ENCODE assay signal across 22 cellular contexts in the genomic region with DNA sequence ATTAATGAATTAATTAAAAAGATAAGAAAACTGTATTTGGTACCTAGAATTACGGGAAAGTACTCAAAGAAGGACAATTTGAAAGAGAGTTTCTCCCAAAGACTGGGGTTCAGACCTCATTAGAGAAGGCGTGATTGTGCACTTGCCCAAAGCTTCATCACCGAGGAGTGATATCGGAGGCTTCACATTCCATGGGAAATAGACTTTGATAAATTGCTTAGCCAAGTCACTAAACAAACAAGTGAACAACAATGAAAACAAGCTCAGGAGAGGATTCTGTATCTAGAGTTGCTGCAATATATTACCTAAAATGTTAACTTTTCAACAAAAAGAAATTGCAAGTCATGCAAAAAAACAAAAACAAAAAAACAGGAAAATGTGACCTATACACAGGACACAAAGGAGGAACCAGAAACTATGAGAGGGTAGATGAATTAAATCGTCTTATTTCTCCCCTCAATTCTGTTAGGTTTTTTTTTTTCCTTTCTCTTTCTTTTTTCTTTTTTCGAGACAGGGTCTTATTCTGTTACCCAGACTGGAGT. TPM values are rescaled to one million over a fixed set of nuclear protein-coding genes. Genes with fewer than 3 reads are reported as not detected.
A peak's percentile ranks its signal among the peaks of the same experiment; 100 is the strongest.
DNase-seq lines count a peak whose midpoint lies in the region; ATAC-seq, FAIRE-seq and TF ChIP-seq lines count a peak whose summit lies in the region.
"Had no signal": no experiment of that assay in that cellular context is flagged by ENCODE, and none has a peak within 500 bp of the region (broad histone marks: within the 10 kb centered on the region; RNA-seq: fewer than 3 reads in every experiment).

No MANE protein-coding gene starts in this region.

- peaks cover 5% of the 10 kb centered on the region; the same call in 1 of the 3 replicates for H3K4me1 Mint-ChIP-seq in GM23338
- H3K4me1 Mint-ChIP-seq in activated naive CD8-positive, alpha-beta T cell treated with anti-CD3 and anti-CD28 coated beads, Interleukin-2, amount 50 U/mL, for 24 hours = peaks cover 18% of the 10 kb centered on the region

- H3K9me3 ChIP-seq in PC-3 (ENCODE audit: low read length) (no peaks in the 10 kb centered on the region), endothelial cell of umbilical vein (replicated peaks; ENCODE audit: control insufficient read depth, insufficient read depth, low read length) (no peaks in the 10 kb centered on the region)
- H3K9me3 ChIP-seq: BLaER1 treated with 17β-estradiol and CSF1 and Interleukin-3, amounts not matched to agents 10 nM and 100 nM had no signal

- H4K20me1 ChIP-seq in GM23338 (replicated peaks; ENCODE audit: insufficient read depth) (no peaks in the 10 kb centered on the region), PC-3 (ENCODE audit: low read length) (no peaks in the 10 kb centered on the region), endothelial cell of umbilical vein (replicated peaks; ENCODE audit: control insufficient read depth, extremely low read depth, insufficient read depth, low read length) (no peaks in the 10 kb centered on the region)
- H4K20me1 ChIP-seq: BLaER1 treated with 17β-estradiol and CSF1 and Interleukin-3, amounts not matched to agents 10 nM and 100 nM had no signal

- H3K4me1 ChIP-seq in GM23338 (ENCODE audit: insufficient read depth) (peaks cover 8% of the 10 kb centered on the region), PC-3 (ENCODE audit: insufficient read depth, low read length) (peaks cover 10% of the 10 kb centered on the region), endothelial cell of umbilical vein (ENCODE audit: control insufficient read depth, extremely low read depth, insufficient read depth, low read length) (peaks cover 25% of the 10 kb centered on the region)

- FAIRE-seq in endothelial cell of umbilical vein (lab: Jason Lieb, UNC) = no peak
- FAIRE-seq: D721Med, G401.6, GM12891, H1 had no signal

- H3K4me3 ChIP-seq in GM23338 (no peak overlapping the region), PC-3 (ENCODE audit: low read length) (no peak overlapping the region), endothelial cell of umbilical vein (replicated peaks in 1 of 3; ENCODE audit: insufficient read depth in 1 of 3, low read depth in 1 of 3, low read length in 3 of 3) (no peak overlapping the region)
- H3K4me3 ChIP-seq: BLaER1 treated with 17β-estradiol and CSF1 and Interleukin-3, amounts not matched to agents 10 nM and 100 nM had no signal

- DNase-seq in A172 (ENCODE audit: low spot score) (peak; percentile 3), GM23338 (ENCODE audit: low spot score) (no peak), PC-3 (peak; percentile 21), endothelial cell of umbilical vein (ENCODE audit: low read depth, low spot score) (peak; percentile 4), RWPE1 (ENCODE audit: low spot score) (no peak)
- DNase-seq in activated naive CD8-positive, alpha-beta T cell treated with anti-CD3 and anti-CD28 coated beads, Interleukin-2, amount 50 U/mL, for 24 hours = no peak
- DNase-seq: CD4-positive, CD25-positive, alpha-beta regulatory T cell; CD8-positive, alpha-beta memory T cell; COR-L47; H9; KG1 had no signal

- intact Hi-C loops in PC-3 (cut with micrococcal nuclease) = loop anchor here (5.0 kb wide), 1 partner anchor 43 kb away; no protein-coding TSS in a partner anchor
- intact Hi-C loops in endothelial cell of umbilical vein (cut with micrococcal nuclease) = loop anchor here (5.0 kb wide), 2 partner anchors 163 to 397 kb away; partner anchors contain the start of gene GALC

- no peaks in the 10 kb centered on the region for H3F3A ChIP-seq in GM23338 (replicated peaks; ENCODE audit: low read depth)
- H3F3A ChIP-seq in PC-3 (ENCODE audit: low read length, unreplicated experiment) = no peaks in the 10 kb centered on the region

- POLR2A ChIA-PET in PC-3 (lab: Charles Lee; ENCODE audit: unreplicated experiment) = no interaction called here
- POLR2A ChIA-PET in endothelial cell of umbilical vein (lab: Charles Lee) = no interaction called here
- POLR2A ChIA-PET in RWPE1 (lab: Yijun Ruan, JAX; ENCODE audit: low non-redundant PET) = no interaction called here

- peaks cover 10% of the 10 kb centered on the region for H3K27me3 Mint-ChIP-seq in GM23338 (ENCODE audit: insufficient read depth, low read depth, poor library complexity)
- H3K27me3 Mint-ChIP-seq in activated naive CD8-positive, alpha-beta T cell treated with anti-CD3 and anti-CD28 coated beads, Interleukin-2, amount 50 U/mL, for 24 hours = no peaks in the 10 kb centered on the region
- H3K27me3 Mint-ChIP-seq: CD8-positive, alpha-beta memory T cell; IgD-negative memory B cell had no signal

- TF ChIP-seq CTCF in GM23338 (conservative IDR thresholded peaks at IDR 0.05; ENCODE audit: low read depth in 2 of 2) (no peak), PC-3 (conservative IDR thresholded peaks at IDR 0.05; ENCODE audit: low read depth, low read length) (no peak), endothelial cell of umbilical vein (IDR thresholded peaks at IDR 0.05; ENCODE audit: extremely low read depth in 1 of 2, insufficient read depth in 1 of 2, low read depth in 1 of 2, low read length in 2 of 2) (no peak), RWPE1 (conservative IDR thresholded peaks at IDR 0.05; ENCODE audit: low read depth) (no peak)

- BruUV-seq in PC-3 (replicated peaks; lab: Mats Ljungman, UMichigan) (no TSS peak), endothelial cell of umbilical vein (replicated peaks; lab: Mats Ljungman, UMichigan) (no TSS peak)

- H2AFZ ChIP-seq in GM23338 (no peak overlapping the region), PC-3 (ENCODE audit: low read length) (no peak overlapping the region), endothelial cell of umbilical vein (ENCODE audit: low read depth, low read length) (no peak overlapping the region)

- no peaks in the 10 kb centered on the region for H3K36me3 Mint-ChIP-seq in GM23338 (ENCODE audit: low read depth)
- no peaks in the 10 kb centered on the region for H3K36me3 Mint-ChIP-seq in activated naive CD8-positive, alpha-beta T cell treated with anti-CD3 and anti-CD28 coated beads, Interleukin-2, amount 50 U/mL, for 24 hours (ENCODE audit: low read depth)
- H3K36me3 Mint-ChIP-seq: CD4-positive, CD25-positive, alpha-beta regulatory T cell; IgD-negative memory B cell had no signal

- no peaks in the 10 kb centered on the region for H3K9me1 ChIP-seq in endothelial cell of umbilical vein (replicated peaks; ENCODE audit: control insufficient read depth, extremely low read depth, insufficient read depth, low read length)

- H3K79me2 ChIP-seq in GM23338 (replicated peaks; ENCODE audit: insufficient read depth) = 0 out of 2 replicates have a peak, but pooled peaks cover 10% of the 10 kb centered on the region
- H3K79me2 ChIP-seq in PC-3 (ENCODE audit: low read length) = 0 out of 2 replicates have a peak, but pooled peaks cover 4% of the 10 kb centered on the region
- peaks cover 1% of the 10 kb centered on the region for H3K79me2 ChIP-seq in endothelial cell of umbilical vein (ENCODE audit: control insufficient read depth, insufficient read depth, low read length)

- no peak overlapping the region for H3K4me3 Mint-ChIP-seq in GM23338
- H3K4me3 Mint-ChIP-seq in activated naive CD8-positive, alpha-beta T cell treated with anti-CD3 and anti-CD28 coated beads, Interleukin-2, amount 50 U/mL, for 24 hours = no peak overlapping the region
- H3K4me3 Mint-ChIP-seq: B cell, H9 had no signal

- ATAC-seq in GM23338 (no peak), PC-3 (no peak), GM18907 (IDR thresholded peaks at IDR 0.05; ENCODE audit: unreplicated experiment) (no peak), HG02870 (IDR thresholded peaks at IDR 0.05; ENCODE audit: unreplicated experiment) (no peak)
- no peak for ATAC-seq in activated naive CD8-positive, alpha-beta T cell treated with anti-CD3 and anti-CD28 coated beads, Interleukin-2, amount 50 U/mL, for 24 hours

- H3K36me3 ChIP-seq in GM23338 (ENCODE audit: insufficient read depth) (no peaks in the 10 kb centered on the region), PC-3 (ENCODE audit: low read depth, low read length) (no peaks in the 10 kb centered on the region), endothelial cell of umbilical vein (ENCODE audit: control insufficient read depth in 2 of 2, extremely low read depth in 1 of 2, insufficient read depth in 2 of 2, low read length in 2 of 2) (no peaks in the 10 kb centered on the region)

- dilution Hi-C loops in endothelial cell of umbilical vein (cut with MboI; ENCODE audit: extremely low pct_ligation_motif_present, low sequenced_read_pairs) = no loop called here

- no peak for TF ChIP-seq POLR2A in endothelial cell of umbilical vein (IDR thresholded peaks at IDR 0.05; ENCODE audit: low read depth, low read length)

- CTCF ChIA-PET in PC-3 (lab: Charles Lee) (no interaction called here), endothelial cell of umbilical vein (lab: Charles Lee) (interaction anchor here (0.7 kb wide), 1 partner anchor 8 kb away, joined by 5 read pairs; no protein-coding TSS in a partner anchor), RWPE1 (lab: Yijun Ruan, JAX) (no interaction called here)

- H3K9ac ChIP-seq in PC-3 (ENCODE audit: low read length) (no peak overlapping the region), endothelial cell of umbilical vein (replicated peaks; ENCODE audit: extremely low read depth, insufficient read depth, low read length) (no peak overlapping the region)

- no peak overlapping the region for H3K27ac ChIP-seq in GM23338 (ENCODE audit: low read depth)
- no peak overlapping the region for H3K27ac ChIP-seq in PC-3 (ENCODE audit: low read length)
- no peak overlapping the region for H3K27ac ChIP-seq in endothelial cell of umbilical vein (ENCODE audit: insufficient read depth, low read depth, low read length)
- no peak overlapping the region for H3K27ac ChIP-seq in RWPE1
- H3K27ac ChIP-seq: 22Rv1, HL-60 had no signal

- H3K9me3 Mint-ChIP-seq in GM23338 = no peaks in the 10 kb centered on the region
- H3K9me3 Mint-ChIP-seq in activated naive CD8-positive, alpha-beta T cell treated with anti-CD3 and anti-CD28 coated beads, Interleukin-2, amount 50 U/mL, for 24 hours = no peaks in the 10 kb centered on the region
- H3K9me3 Mint-ChIP-seq: CD8-positive, alpha-beta memory T cell; H9; IgD-negative memory B cell had no signal

- no peak overlapping the region for H3K4me2 ChIP-seq in GM23338
- no peak overlapping the region for H3K4me2 ChIP-seq in PC-3 (ENCODE audit: low read length)
- H3K4me2 ChIP-seq in endothelial cell of umbilical vein (ENCODE audit: insufficient read depth, low read length) = peak overlapping the region; percentile 45

- no peaks in the 10 kb centered on the region for H3K27me3 ChIP-seq in GM23338 (ENCODE audit: insufficient read depth)
- H3K27me3 ChIP-seq in PC-3 (ENCODE audit: low read length) = no peaks in the 10 kb centered on the region
- H3K27me3 ChIP-seq in endothelial cell of umbilical vein (ENCODE audit: control insufficient read depth in 2 of 2, insufficient read depth in 2 of 2, low read length in 2 of 2) = peaks cover 3 to 10% of the 10 kb centered on the region in 2 experiments
- H3K27me3 ChIP-seq: BLaER1 treated with 17β-estradiol and CSF1 and Interleukin-3, amounts not matched to agents 10 nM and 100 nM had no signal

- H3K27ac Mint-ChIP-seq in GM23338 = peak overlapping the region; percentile 5; the same call in 1 of the 2 replicates
- H3K27ac Mint-ChIP-seq in activated naive CD8-positive, alpha-beta T cell treated with anti-CD3 and anti-CD28 coated beads, Interleukin-2, amount 50 U/mL, for 24 hours = no peak overlapping the region
- H3K27ac Mint-ChIP-seq: B cell; CD4-positive, CD25-positive, alpha-beta regulatory T cell; H9; IgD-negative memory B cell had no signal

- H3K9me2 ChIP-seq in GM23338 (ENCODE audit: insufficient read depth) = no peaks in the 10 kb centered on the region
- no peaks in the 10 kb centered on the region for H3K9me2 ChIP-seq in PC-3 (replicated peaks; ENCODE audit: low read length)

RNA-seq across cellular contexts. Expression of gene SPATA7, which starts 3.4 kb away (rescaled TPM):
- 5.3 and 5.9 TPM in 2 replicates for total RNA-seq in A172 (2014; rRNA removed; shearing (Covaris generic))
- 11.7 and 16.5 TPM in 2 replicates for total RNA-seq in GM23338 (2014; rRNA removed; shearing (Covaris generic))
- polyA plus RNA-seq in GM23338 (2016; fragmentation: Nextera tagmentation; extraction: Ambion mirVana) = 15.2 and 17.8 TPM in 2 replicates
- 2.8 and 3.9 TPM in 2 replicates for total RNA-seq in PC-3 (2014; rRNA removed)
- total RNA-seq in endothelial cell of umbilical vein = 8.4 and 9.7 TPM in 2 replicates
- polyA plus RNA-seq in endothelial cell of umbilical vein = 4.0 and 4.5 TPM in 2 replicates
- 5.6 TPM in 2 replicates for polyA plus RNA-seq in endothelial cell of umbilical vein (2011; cell fraction: cytosol; rRNA removed)
- 14.4 and 17.6 TPM in 2 replicates for polyA plus RNA-seq in endothelial cell of umbilical vein (2011; cell fraction: nucleus; rRNA removed)
- 9.9 and 11.0 TPM in 2 replicates for polyA plus RNA-seq in endothelial cell of umbilical vein (2012)
- 6.3 and 7.0 TPM in 2 replicates for polyA minus RNA-seq in endothelial cell of umbilical vein
- polyA minus RNA-seq in endothelial cell of umbilical vein (2011; cell fraction: cytosol; rRNA and poly(A)+ RNA removed) = 1.8 TPM
- 12.6 and 14.1 TPM in 2 replicates for polyA minus RNA-seq in endothelial cell of umbilical vein (2011; cell fraction: nucleus; rRNA and poly(A)+ RNA removed)

Comparison
In these comparisons a context has a peak if more than half of its experiments do, and no peak if none do; other contexts are left out.
1. DNase-seq: peak in A172 (single experiment), PC-3 (single experiment) and endothelial cell of umbilical vein (single experiment); none in GM23338 (single experiment), RWPE1 (single experiment) and activated naive CD8-positive, alpha-beta T cell treated with anti-CD3 and anti-CD28 coated beads, Interleukin-2, amount 50 U/mL, for 24 hours (single experiment).